ENCODE assay signal across 2 cellular contexts in the genomic region with DNA sequence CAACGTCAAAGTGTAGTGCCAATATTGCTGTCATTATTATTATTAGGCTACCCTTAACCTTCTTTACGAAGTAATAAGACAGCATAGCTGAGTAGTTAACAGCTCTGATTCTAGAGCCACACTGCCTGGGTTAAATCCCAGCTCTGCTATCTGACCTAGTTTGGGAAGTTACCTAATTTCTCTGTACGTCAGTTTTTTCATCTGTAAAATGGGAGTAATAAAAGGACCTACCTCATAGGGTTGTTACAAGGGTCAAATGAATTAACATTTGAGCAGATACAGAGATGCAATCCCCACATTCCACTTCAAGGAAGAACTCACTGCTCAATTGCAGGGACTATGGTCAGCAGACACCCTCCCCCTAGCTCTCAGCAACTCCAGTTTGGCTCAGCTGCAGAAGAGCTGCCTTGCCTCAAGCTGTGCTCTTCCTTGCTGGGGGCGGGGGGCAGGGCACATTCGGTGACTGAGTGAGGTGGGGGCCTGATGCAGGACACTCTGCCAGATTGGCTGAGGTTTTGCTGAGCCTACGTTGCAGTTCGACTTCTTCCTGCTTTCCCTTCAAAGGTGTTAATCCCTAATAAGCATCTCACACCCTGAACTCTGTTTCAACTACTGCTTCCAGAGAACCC.
TF ChIP-seq lines count a peak whose summit lies in the region.

No MANE protein-coding gene starts in this region.

TF ChIP-seq in HepG2, 621 proteins besides CTCF, POLR2A, EP300 and RAD21:
- peak; percentile 41; the same call in 1 of the 2 replicates for TF ChIP-seq ZNF629 (CRISPR knock-in tag; conservative IDR thresholded peaks at IDR 0.05)
- no peak for TF ChIP-seq ZNF230 (CRISPR knock-in tag; IDR thresholded peaks at IDR 0.05)

TF ChIP-seq in K562, 482 proteins besides CTCF, POLR2A, EP300 and RAD21:
- TF ChIP-seq ZNF655 (CRISPR knock-in tag; IDR thresholded peaks at IDR 0.05) (no peak), RBM25 (IDR thresholded peaks at IDR 0.05; ENCODE audit: low read depth, low read length, severe bottlenecking) (peak; percentile 61)
